ENCODE assay signal across 8 cellular contexts in the genomic region with DNA sequence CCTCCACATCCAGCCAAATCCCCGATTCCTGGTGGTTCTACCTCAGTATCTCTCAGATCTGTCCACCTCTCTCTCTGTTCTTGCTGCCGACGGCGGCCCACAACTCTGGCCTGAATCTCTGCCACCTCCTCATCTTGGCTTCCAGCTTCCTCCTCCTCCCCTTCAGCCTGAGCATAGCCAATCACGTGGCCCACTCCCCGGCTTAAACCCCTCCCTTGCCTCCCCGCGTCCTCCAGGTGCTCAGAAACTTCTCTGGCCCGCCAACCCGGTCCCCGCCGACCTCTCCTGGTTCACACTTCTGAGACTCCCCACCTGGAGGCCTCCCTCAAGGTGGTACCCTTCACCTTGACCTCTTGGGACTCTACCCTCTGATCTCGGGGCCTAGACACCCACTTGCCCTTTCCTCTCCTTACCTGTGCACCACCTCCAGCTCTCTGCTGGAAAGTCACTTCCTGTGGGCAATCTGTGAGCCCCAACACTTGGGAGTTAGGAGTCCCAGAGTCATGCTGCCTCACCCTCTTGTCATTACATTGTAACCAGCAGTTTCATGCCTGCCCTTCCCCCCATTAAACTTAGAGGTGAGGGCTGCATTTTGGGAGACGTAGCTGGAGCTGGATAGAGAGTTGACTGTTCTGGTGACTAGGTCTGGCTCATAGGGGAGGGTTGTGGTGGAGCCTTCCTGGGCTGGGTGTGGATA. TPM values are rescaled to one million over a fixed set of nuclear protein-coding genes. Genes with fewer than 3 reads are reported as not detected.
A peak's percentile ranks its signal among the peaks of the same experiment; 100 is the strongest.
DNase-seq lines count a peak whose midpoint lies in the region; ATAC-seq and TF ChIP-seq lines count a peak whose summit lies in the region.

No MANE protein-coding gene starts in this region.

- H3K27ac ChIP-seq in sigmoid colon, result peak overlapping the region; percentile 50 to 72 (median 64)

- H3K4me3 Mint-ChIP-seq in T-helper 1 cell treated with Interleukin-12 subunit alpha and Interleukin-12 subunit beta and Interleukin-4 antibody, amounts not matched to agents 30 μg/mL and 1 μg/mL, for 36 hours, result peak overlapping the region; percentile 98

- H3K36me3 Mint-ChIP-seq in T-helper 1 cell treated with Interleukin-12 subunit alpha and Interleukin-12 subunit beta and Interleukin-4 antibody, amounts not matched to agents 30 μg/mL and 1 μg/mL, for 36 hours (ENCODE audit: low read depth), result peaks cover 7% of the 10 kb centered on the region

- DNase-seq in AG10803 (ENCODE audit: low read depth), result peak; percentile 76
- DNase-seq in KG1 (lab: John Stamatoyannopoulos, UW), result peak; percentile 69
- DNase-seq in amniotic stem cell (lab: John Stamatoyannopoulos, UW), result peak; percentile 20
- peak; percentile 12 to 30 for DNase-seq in hippocampal formation (lab: John Stamatoyannopoulos, UW)
- peak; percentile 87 for DNase-seq in sigmoid colon

- peaks cover 38% of the 10 kb centered on the region for H3K4me1 Mint-ChIP-seq in T-helper 1 cell treated with Interleukin-12 subunit alpha and Interleukin-12 subunit beta and Interleukin-4 antibody, amounts not matched to agents 30 μg/mL and 1 μg/mL, for 36 hours (ENCODE audit: low read depth)

- TF ChIP-seq POLR2A in GM19193 (IDR thresholded peaks at IDR 0.05; ENCODE audit: extremely low read depth, insufficient read depth, insufficient read length) (peak; percentile 95), sigmoid colon (IDR thresholded peaks at IDR 0.05) (peak in 1 of 2 donors; percentile 60)

- no peaks in the 10 kb centered on the region for H3K9me3 Mint-ChIP-seq in T-helper 1 cell treated with Interleukin-12 subunit alpha and Interleukin-12 subunit beta and Interleukin-4 antibody, amounts not matched to agents 30 μg/mL and 1 μg/mL, for 36 hours

- no peaks in the 10 kb centered on the region for H3K27me3 Mint-ChIP-seq in T-helper 1 cell treated with Interleukin-12 subunit alpha and Interleukin-12 subunit beta and Interleukin-4 antibody, amounts not matched to agents 30 μg/mL and 1 μg/mL, for 36 hours (ENCODE audit: low read depth)

- H3K4me1 ChIP-seq in sigmoid colon, result peaks cover 0 to 29% (median 22%) of the 10 kb centered on the region in 4 donors

- peak overlapping the region; percentile 95 for H3K27ac Mint-ChIP-seq in T-helper 1 cell treated with Interleukin-12 subunit alpha and Interleukin-12 subunit beta and Interleukin-4 antibody, amounts not matched to agents 30 μg/mL and 1 μg/mL, for 36 hours

- TF ChIP-seq EP300 in sigmoid colon (IDR thresholded peaks at IDR 0.05), result no peak

- peak overlapping the region; percentile 79 for H3K4me3 ChIP-seq in AG10803 (ENCODE audit: low read length)
- peak overlapping the region; percentile 29 to 55 (median 50) for H3K4me3 ChIP-seq in sigmoid colon

- WGBS in sigmoid colon, 2 donors, result 1 to 3% methylated on average over 14 of the region's 14 CpGs

- no peaks in the 10 kb centered on the region for H3K36me3 ChIP-seq in sigmoid colon

- no peaks in the 10 kb centered on the region for H3K27me3 ChIP-seq in sigmoid colon

- TF ChIP-seq CTCF in AG10803 (conservative IDR thresholded peaks at IDR 0.05; ENCODE audit: low read length) (no peak), sigmoid colon (IDR thresholded peaks at IDR 0.05) (no peak)

- no peaks in the 10 kb centered on the region for H3K9me3 ChIP-seq in sigmoid colon

- intact Hi-C loops in sigmoid colon (cut with DNase I), result loop anchor here (5.0 kb wide), 1 partner anchor 132 kb away; a partner anchor contains a TSS

- no peak for ATAC-seq in HG03342 (IDR thresholded peaks at IDR 0.05; ENCODE audit: unreplicated experiment)

RNA-seq across cellular contexts. Expression of a gene that starts 4.5 kb away (rescaled TPM):
- 100 to 1,000 TPM; 182 to 195 (median 187) TPM for total RNA-seq in sigmoid colon
- 100 to 1,000 TPM in 2 of 3 donors, 10 to 100 TPM in 1; 77.2 to 172 (median 114) TPM for polyA plus RNA-seq in sigmoid colon

RNA-seq across cellular contexts. Expression of a gene that starts 17.8 kb away (rescaled TPM):
- total RNA-seq in sigmoid colon, result 1 to 10 TPM; 1.6 to 5.5 (median 3.1) TPM
- polyA plus RNA-seq in sigmoid colon, result 1 to 10 TPM; 1.6 to 7.2 (median 1.8) TPM

RNA-seq across cellular contexts. Expression of a gene that starts 27.8 kb away (rescaled TPM):
- 10 to 100 TPM; 21.6 to 33.0 (median 27.0) TPM for total RNA-seq in sigmoid colon
- polyA plus RNA-seq in sigmoid colon, result 10 to 100 TPM; 39.6 to 87.4 (median 43.9) TPM

RNA-seq across cellular contexts. Expression of a gene that starts 39.5 kb away (rescaled TPM):
- 10 to 100 TPM; 13.3 to 46.2 (median 15.3) TPM for total RNA-seq in sigmoid colon
- polyA plus RNA-seq in sigmoid colon, result 100 to 1,000 TPM in 1 of 3 donors, 10 to 100 TPM in 2; 72.6 to 123 (median 73.9) TPM

Comparison
In these comparisons a context has a peak if more than half of its experiments do, and no peak if none do; other contexts are left out.
1. DNase-seq: peak in every context shown above with its lines; median percentile 87 in sigmoid colon; 76 in AG10803; 69 in KG1; 21 in hippocampal formation; 20 in amniotic stem cell.